In genomic region chr3:136624894-136625815, GRCh38 we compare ENCODE assay signal across 9 cellular contexts.
DNase-seq lines count a peak whose midpoint lies in the region; ATAC-seq and TF ChIP-seq lines count a peak whose summit lies in the region.
"Had no signal": no experiment of that assay in that cellular context is flagged by ENCODE, and none has a peak within 500 bp of the region (broad histone marks: within the 10 kb centered on the region; RNA-seq: fewer than 3 reads in every experiment).

No MANE protein-coding gene starts in this region.

- POLR2A ChIA-PET in Caco-2 (lab: Charles Lee), result interaction anchor here (0.5 to 1.6 kb wide), 2 partner anchors 127 to 196 kb away, joined by 3 to 9 read pairs; partner anchors contain the start of gene STAG1

- CTCF ChIA-PET in Caco-2 (lab: Charles Lee), result interaction anchor here (0.6 to 1.3 kb wide), 2 partner anchors 127 to 389 kb away, joined by 4 to 19 read pairs; partner anchors contain the start of gene STAG1

- TF ChIP-seq POLR2A in esophagus muscularis mucosa (IDR thresholded peaks at IDR 0.05; ENCODE audit: low read depth), result no peak

- H3K36me3 ChIP-seq in Caco-2 (ENCODE audit: control insufficient read depth, insufficient read depth, low read length) (peaks cover 2% of the 10 kb centered on the region; the same call in 1 of the 2 replicates), lung (ENCODE audit: control insufficient read depth in 2 of 2, insufficient read depth in 2 of 2, low read length in 2 of 2) (peaks cover 1 to 4% of the 10 kb centered on the region in 2 donors), esophagus muscularis mucosa (peaks cover 0 to 5% (median 0%) of the 10 kb centered on the region in 4 donors)

- ATAC-seq in central memory CD8-positive, alpha-beta T cell (replicated peaks; ENCODE audit: extremely low read depth, poor library complexity, severe bottlenecking), result no peak
- ATAC-seq in lung (ENCODE audit: insufficient read depth, low FRiP score) (peak; percentile 60), GM21528 (IDR thresholded peaks at IDR 0.05; ENCODE audit: low FRiP score, unreplicated experiment) (no peak)

- 83 to 93% methylated on average over 4 of the region's 4 CpGs for WGBS in lung, 2 donors
- WGBS in esophagus muscularis mucosa, result over 99% methylated on average over 4 of the region's 4 CpGs

- no peak for TF ChIP-seq EP300 in esophagus muscularis mucosa (IDR thresholded peaks at IDR 0.05)

- no peaks in the 10 kb centered on the region for H3K27me3 Mint-ChIP-seq in Caco-2 (ENCODE audit: insufficient read depth, unreplicated experiment)
- H3K27me3 Mint-ChIP-seq in central memory CD8-positive, alpha-beta T cell, result no peaks in the 10 kb centered on the region

- BruUV-seq in Caco-2 (replicated peaks; lab: Mats Ljungman, UMichigan), result TSS peak; percentile 81

- TF ChIP-seq CTCF in Caco-2 (IDR thresholded peaks at IDR 0.05; ENCODE audit: insufficient read depth in 1 of 2, low read depth in 1 of 2, low read length in 1 of 2, severe bottlenecking in 1 of 2, unreplicated experiment in 1 of 2), result no peak
- TF ChIP-seq CTCF in lung (IDR thresholded peaks at IDR 0.05; ENCODE audit: control extremely low read depth, extremely low read depth), result no peak
- TF ChIP-seq CTCF in esophagus muscularis mucosa (IDR thresholded peaks at IDR 0.05), result no peak

- H3K36me3 Mint-ChIP-seq in Caco-2 (ENCODE audit: insufficient read depth, unreplicated experiment), result peaks cover 12% of the 10 kb centered on the region
- H3K36me3 Mint-ChIP-seq in central memory CD8-positive, alpha-beta T cell (ENCODE audit: insufficient read depth), result peaks cover 13% of the 10 kb centered on the region

- H3K27me3 ChIP-seq in Caco-2 (replicated peaks; ENCODE audit: control insufficient read depth, insufficient read depth, low read length), result no peaks in the 10 kb centered on the region
- no peaks in the 10 kb centered on the region for H3K27me3 ChIP-seq in lung (ENCODE audit: control insufficient read depth, insufficient read depth)
- H3K27me3 ChIP-seq in esophagus muscularis mucosa, result no peaks in the 10 kb centered on the region

- peak; percentile 73 to 80 for DNase-seq in Caco-2
- peak; percentile 49 for DNase-seq in HuH-7 (ENCODE audit: low spot score)
- no peak for DNase-seq in central memory CD8-positive, alpha-beta T cell (ENCODE audit: low spot score in 2 of 2)
- peak; percentile 45 for DNase-seq in lung (ENCODE audit: low spot score)
- no peak for DNase-seq in esophagus muscularis mucosa (ENCODE audit: extremely low spot score)
- DNase-seq in activated naive CD4-positive, alpha-beta T cell treated with anti-CD3 and anti-CD28 coated beads, Interleukin-2, amount 50 U/mL, for 16 hours, result no peak
- no peak for DNase-seq in activated CD4-positive, CD25-positive, alpha-beta regulatory T cell (lab: John Stamatoyannopoulos, UW)
- DNase-seq: NCI-H1694 had no signal

- H3K27ac ChIP-seq in lung (ENCODE audit: low read depth in 1 of 2, low read length in 1 of 2), result no peak overlapping the region
- no peak overlapping the region for H3K27ac ChIP-seq in esophagus muscularis mucosa (replicated peaks in 1 of 4)

- H3K4me3 Mint-ChIP-seq in Caco-2 (ENCODE audit: unreplicated experiment), result peak overlapping the region; percentile 73
- no peak overlapping the region for H3K4me3 Mint-ChIP-seq in central memory CD8-positive, alpha-beta T cell

- H3K4me1 ChIP-seq in Caco-2 (peaks cover 40% of the 10 kb centered on the region), lung (ENCODE audit: control insufficient read depth in 2 of 2, insufficient read depth in 2 of 2, low read length in 2 of 2) (peaks cover 0 to 3% of the 10 kb centered on the region in 2 donors), esophagus muscularis mucosa (peaks cover 7 to 35% (median 15%) of the 10 kb centered on the region in 4 donors)

- H3K4me1 Mint-ChIP-seq in Caco-2 (ENCODE audit: low read depth, unreplicated experiment), result peaks cover 36% of the 10 kb centered on the region
- H3K4me1 Mint-ChIP-seq in central memory CD8-positive, alpha-beta T cell, result peaks cover 34% of the 10 kb centered on the region

- no peaks in the 10 kb centered on the region for H3K9me3 ChIP-seq in Caco-2
- H3K9me3 ChIP-seq in lung (ENCODE audit: control insufficient read depth in 2 of 2, insufficient read depth in 1 of 2, low read length in 1 of 2), result no peaks in the 10 kb centered on the region
- H3K9me3 ChIP-seq in esophagus muscularis mucosa, result no peaks in the 10 kb centered on the region

- intact Hi-C loops in Caco-2 (cut with micrococcal nuclease; ENCODE audit: unreplicated experiment) (loop anchor here (1.0 to 2.0 kb wide), 3 partner anchors 39 to 128 kb away; partner anchors contain the start of gene STAG1), esophagus muscularis mucosa (cut with DNase I) (no loop called here)

- H3K9me3 Mint-ChIP-seq in Caco-2 (ENCODE audit: unreplicated experiment), result peaks cover 12% of the 10 kb centered on the region
- H3K9me3 Mint-ChIP-seq in central memory CD8-positive, alpha-beta T cell, result peaks cover 8% of the 10 kb centered on the region

- H3K27ac Mint-ChIP-seq in Caco-2 (ENCODE audit: unreplicated experiment), result peak overlapping the region; percentile 87
- peak overlapping the region; percentile 4 for H3K27ac Mint-ChIP-seq in central memory CD8-positive, alpha-beta T cell (ENCODE audit: low read depth)

- H3K4me3 ChIP-seq in Caco-2 (ENCODE audit: low read depth, low read length) (no peak overlapping the region), lung (no peak overlapping the region), esophagus muscularis mucosa (no peak overlapping the region)

Comparison
In these comparisons a context has a peak if more than half of its experiments do, and no peak if none do; other contexts are left out.
1. DNase-seq: peak in Caco-2 (2 of 2), HuH-7 (single experiment) and lung (single experiment); none in central memory CD8-positive, alpha-beta T cell (0 of 2), esophagus muscularis mucosa (single experiment), activated naive CD4-positive, alpha-beta T cell treated with anti-CD3 and anti-CD28 coated beads, Interleukin-2, amount 50 U/mL, for 16 hours (single experiment) and activated CD4-positive, CD25-positive, alpha-beta regulatory T cell (0 of 4).